1 cellular context compared by ENCODE assay signal in genomic region chr5:150395690-150395979, GRCh38.
TF ChIP-seq lines count a peak whose summit lies in the region.

No MANE protein-coding gene starts in this region.

TF ChIP-seq in HepG2, 621 proteins besides CTCF, POLR2A, EP300 and RAD21:
- TF ChIP-seq ZNF678 (CRISPR knock-in tag; IDR thresholded peaks at IDR 0.05) (no peak), SPEN (CRISPR knock-in tag; IDR thresholded peaks at IDR 0.05; ENCODE audit: low read depth) (no peak), PRPF4 (IDR thresholded peaks at IDR 0.05; ENCODE audit: low read depth, low read length, poor library complexity, severe bottlenecking) (no peak), ZNF430 (CRISPR knock-in tag; IDR thresholded peaks at IDR 0.05) (no peak), MAZ (IDR thresholded peaks at IDR 0.05; ENCODE audit: borderline replicate concordance, low read depth, low read length) (no peak), MAZ (CRISPR knock-in tag; IDR thresholded peaks at IDR 0.05; ENCODE audit: low read depth) (no peak), ZNF777 (CRISPR knock-in tag; IDR thresholded peaks at IDR 0.05) (no peak), NRL (CRISPR knock-in tag; IDR thresholded peaks at IDR 0.05; ENCODE audit: borderline replicate concordance) (no peak), MAFK (conservative IDR thresholded peaks at IDR 0.05 in 1 of 2, IDR thresholded peaks at IDR 0.05 in 1 of 2; ENCODE audit: low read length in 2 of 2) (no peak), ZNF260 (CRISPR knock-in tag; IDR thresholded peaks at IDR 0.05; ENCODE audit: borderline replicate concordance, low read depth) (no peak), SNAI1 (CRISPR knock-in tag; IDR thresholded peaks at IDR 0.05; ENCODE audit: borderline replicate concordance) (no peak), SNRNP70 (IDR thresholded peaks at IDR 0.05; ENCODE audit: low read depth, low read length) (no peak), FOXK2 (IDR thresholded peaks at IDR 0.05) (no peak), ZNF44 (CRISPR knock-in tag; IDR thresholded peaks at IDR 0.05) (no peak), CREB1 (IDR thresholded peaks at IDR 0.05) (no peak), CREB1 (CRISPR knock-in tag; IDR thresholded peaks at IDR 0.05) (no peak), TOE1 (CRISPR knock-in tag; IDR thresholded peaks at IDR 0.05) (no peak), NR2F1 (CRISPR knock-in tag; IDR thresholded peaks at IDR 0.05) (no peak), TFAP4 (IDR thresholded peaks at IDR 0.05; ENCODE audit: borderline replicate concordance, low read depth) (no peak), FOXO4 (CRISPR knock-in tag; conservative IDR thresholded peaks at IDR 0.05) (no peak), TEAD3 (CRISPR knock-in tag; optimal IDR thresholded peaks at IDR 0.05; ENCODE audit: borderline replicate concordance) (no peak)
